In genomic region chr7:149422914-149423285, GRCh38 we compare ENCODE assay signal across 8 cellular contexts. TPM values are rescaled to one million over a fixed set of nuclear protein-coding genes. Genes with fewer than 3 reads are reported as not detected.
A peak's percentile ranks its signal among the peaks of the same experiment; 100 is the strongest.
DNase-seq lines count a peak whose midpoint lies in the region; ATAC-seq, FAIRE-seq and TF ChIP-seq lines count a peak whose summit lies in the region.

No MANE protein-coding gene starts in this region.

- peak overlapping the region; percentile 31; the same call in 1 of the 2 replicates for H3K4me2 ChIP-seq in DND-41 (ENCODE audit: insufficient read depth, low read length)
- peak overlapping the region; percentile 46 for H3K4me2 ChIP-seq in keratinocyte (ENCODE audit: control insufficient read depth, extremely low read depth, insufficient read depth, low read depth, low read length)

- H3K79me2 ChIP-seq in DND-41 (ENCODE audit: insufficient read depth, low read length), result no peaks in the 10 kb centered on the region
- no peaks in the 10 kb centered on the region for H3K79me2 ChIP-seq in keratinocyte (ENCODE audit: control insufficient read depth, insufficient read depth, low read length)

- no peak overlapping the region for H3K4me3 ChIP-seq in DND-41 (ENCODE audit: low read depth in 1 of 2, low read length in 2 of 2)
- H3K4me3 ChIP-seq in keratinocyte (ENCODE audit: control insufficient read depth in 2 of 3, extremely low read depth in 1 of 3, insufficient read depth in 2 of 3, low read depth in 1 of 3, low read length in 3 of 3), result peak overlapping the region; percentile 16 to 66 (median 53)

- no peak for FAIRE-seq in keratinocyte (lab: Jason Lieb, UNC)

- H3K9ac ChIP-seq in DND-41 (ENCODE audit: low read depth, low read length) (no peak overlapping the region), keratinocyte (ENCODE audit: control insufficient read depth, extremely low read depth, insufficient read depth, low read length) (peak overlapping the region; percentile 47)

- H2AFZ ChIP-seq in DND-41 (ENCODE audit: low read depth, low read length), result peak overlapping the region; percentile 67
- H2AFZ ChIP-seq in keratinocyte (ENCODE audit: control insufficient read depth, low read length), result peak overlapping the region; percentile 89

- DNase-seq in DND-41, result no peak
- peak; percentile 55 for DNase-seq in activated naive CD4-positive, alpha-beta T cell treated with anti-CD3 and anti-CD28 coated beads, Interleukin-2, amount 50 U/mL, for 16 hours
- DNase-seq in keratinocyte (ENCODE audit: low read depth, low spot score), result no peak
- DNase-seq in stimulated activated naive CD8-positive, alpha-beta T cell treated with anti-CD3 and anti-CD28 coated beads, Interleukin-15, Interleukin-2, amounts not matched to agents 100 U/mL and 50 U/mL, for 24 hours, result peak; percentile 38
- DNase-seq in central memory CD4-positive, alpha-beta T cell, result no peak

- H3K4me1 ChIP-seq in DND-41 (ENCODE audit: insufficient read depth, low read length), result peaks cover 10% of the 10 kb centered on the region
- H3K4me1 ChIP-seq in keratinocyte (ENCODE audit: control insufficient read depth, extremely low read depth, insufficient read depth, low read length), result no peaks in the 10 kb centered on the region

- no peaks in the 10 kb centered on the region for H3K36me3 ChIP-seq in DND-41 (ENCODE audit: insufficient read depth, low read length)
- no peaks in the 10 kb centered on the region for H3K36me3 ChIP-seq in keratinocyte (ENCODE audit: control insufficient read depth in 2 of 2, extremely low read depth in 1 of 2, insufficient read depth in 2 of 2, low read length in 2 of 2)

- H3K27ac ChIP-seq in DND-41 (ENCODE audit: low read length), result no peak overlapping the region
- H3K27ac ChIP-seq in keratinocyte (ENCODE audit: control insufficient read depth, insufficient read depth, low read length), result no peak overlapping the region

- H3K9me3 ChIP-seq in DND-41 (ENCODE audit: insufficient read depth, low read length, severe bottlenecking), result no peaks in the 10 kb centered on the region
- H3K9me3 ChIP-seq in keratinocyte (ENCODE audit: control insufficient read depth, low read depth, low read length), result no peaks in the 10 kb centered on the region

- TF ChIP-seq CTCF in DND-41 (IDR thresholded peaks at IDR 0.05; ENCODE audit: borderline replicate concordance, extremely low read depth, low read length, poor library complexity, severe bottlenecking), result no peak
- no peak for TF ChIP-seq CTCF in keratinocyte (optimal IDR thresholded peaks at IDR 0.05 in 1 of 3, IDR thresholded peaks at IDR 0.05 in 1 of 3, conservative IDR thresholded peaks at IDR 0.05 in 1 of 3; ENCODE audit: extremely low read depth in 1 of 3, insufficient read depth in 2 of 3, low read length in 3 of 3)

- no peaks in the 10 kb centered on the region for H3K27me3 ChIP-seq in DND-41 (ENCODE audit: insufficient read depth, low read length, poor library complexity)
- H3K27me3 ChIP-seq in keratinocyte (ENCODE audit: control insufficient read depth, extremely low read depth, insufficient read depth, low read length), result no peaks in the 10 kb centered on the region

- dilution Hi-C loops in keratinocyte (cut with MboI; ENCODE audit: extremely low pct_ligation_motif_present, low sequenced_read_pairs), result no loop called here

- ATAC-seq in DND-41 (ENCODE audit: insufficient read depth, low read depth) (no peak), HG03175 (IDR thresholded peaks at IDR 0.05; ENCODE audit: unreplicated experiment) (peak; percentile 9), GM21619 (IDR thresholded peaks at IDR 0.05; ENCODE audit: unreplicated experiment) (no peak), HG03469 (IDR thresholded peaks at IDR 0.05; ENCODE audit: unreplicated experiment) (no peak)
- no peak for ATAC-seq in stimulated activated naive CD8-positive, alpha-beta T cell treated with anti-CD3 and anti-CD28 coated beads, Interleukin-15, Interleukin-2, amounts not matched to agents 100 U/mL and 50 U/mL, for 24 hours

- no peaks in the 10 kb centered on the region for H3K9me1 ChIP-seq in keratinocyte (ENCODE audit: control insufficient read depth, extremely low read depth, insufficient read depth, low read length)

- H4K20me1 ChIP-seq in DND-41 (ENCODE audit: insufficient read depth, low read length) (no peaks in the 10 kb centered on the region), keratinocyte (ENCODE audit: control insufficient read depth, extremely low read depth, insufficient read depth, low read length) (no peaks in the 10 kb centered on the region)

RNA-seq across cellular contexts. Expression of gene ZNF777, which starts 38.0 kb away (rescaled TPM):
- polyA plus RNA-seq in keratinocyte, result 4.8 to 8.9 TPM (median 5.6 TPM) in 3 replicates
- polyA plus RNA-seq in keratinocyte (2011; ENCODE audit: low read depth), result 6.2 TPM
- polyA plus RNA-seq in keratinocyte (2011; cell fraction: cytosol; rRNA removed), result 4.2 and 8.1 TPM in 2 replicates
- 6.2 and 8.2 TPM in 2 replicates for polyA plus RNA-seq in keratinocyte (2011; cell fraction: nucleus; rRNA removed)
- 5.7 and 13.2 TPM in 2 replicates for polyA plus RNA-seq in keratinocyte (2012; ENCODE audit: low replicate concordance)
- polyA minus RNA-seq in keratinocyte, result 4.2 to 7.9 TPM (median 5.4 TPM) in 3 replicates
- 15.3 TPM for polyA minus RNA-seq in keratinocyte (2011; cell fraction: cytosol; rRNA and poly(A)+ RNA removed)
- 6.2 and 6.6 TPM in 2 replicates for polyA minus RNA-seq in keratinocyte (2011; cell fraction: nucleus; rRNA and poly(A)+ RNA removed)

Comparison
In these comparisons a context has a peak if more than half of its experiments do, and no peak if none do; other contexts are left out.
1. DNase-seq: peak in activated naive CD4-positive, alpha-beta T cell treated with anti-CD3 and anti-CD28 coated beads, Interleukin-2, amount 50 U/mL, for 16 hours (single experiment) and stimulated activated naive CD8-positive, alpha-beta T cell treated with anti-CD3 and anti-CD28 coated beads, Interleukin-15, Interleukin-2, amounts not matched to agents 100 U/mL and 50 U/mL, for 24 hours (single experiment); none in DND-41 (single experiment), keratinocyte (single experiment) and central memory CD4-positive, alpha-beta T cell (single experiment).
2. H3K4me3 ChIP-seq: peak in keratinocyte (3 of 3); none in DND-41 (0 of 2).